In genomic region chr14:23237772-23238594, GRCh38 we compare ENCODE assay signal across 8 cellular contexts. TPM values are rescaled to one million over a fixed set of nuclear protein-coding genes. Genes with fewer than 3 reads are reported as not detected.
DNase-seq lines count a peak whose midpoint lies in the region; ATAC-seq and TF ChIP-seq lines count a peak whose summit lies in the region.

Gene RNF212B, plus strand, starts transcription at chr14:23237936. Its CDS starts 2,410 bp downstream, at chr14:23240346.

- H3K4me1 Mint-ChIP-seq in activated CD4-positive, alpha-beta memory T cell treated with anti-CD3 and anti-CD28 coated beads for 36 hours (ENCODE audit: low read depth): peaks cover 3% of the 10 kb centered on the region

- ATAC-seq in HG02981 (IDR thresholded peaks at IDR 0.05; ENCODE audit: unreplicated experiment): peak; percentile 83

- no peaks in the 10 kb centered on the region for H3K36me3 Mint-ChIP-seq in activated CD4-positive, alpha-beta memory T cell treated with anti-CD3 and anti-CD28 coated beads for 36 hours

- CTCF ChIA-PET in activated CD4-positive, alpha-beta memory T cell treated with anti-CD3 and anti-CD28 coated beads for 36 hours (lab: Charles Lee): interaction anchor here (1.1 kb wide), 1 partner anchor 180 kb away, joined by 4 read pairs; the partner anchor contains the start of gene CDH24

- H3K4me1 ChIP-seq in duodenal mucosa (ENCODE audit: control insufficient read depth in 1 of 2, insufficient read depth in 2 of 2, low read length in 2 of 2) (peaks cover 4 to 5% of the 10 kb centered on the region in 2 donors), liver (ENCODE audit: control insufficient read depth in 4 of 4, insufficient read depth in 4 of 4, low read length in 3 of 4) (peaks cover 0 to 5% (median 0%) of the 10 kb centered on the region in 4 donors)

- TF ChIP-seq CTCF in liver (IDR thresholded peaks at IDR 0.05; ENCODE audit: low read depth, low read length, missing input control): no peak

- H3K36me3 ChIP-seq in duodenal mucosa (ENCODE audit: control insufficient read depth in 1 of 2, insufficient read depth in 2 of 2, low read length in 2 of 2): no peaks in the 10 kb centered on the region
- H3K36me3 ChIP-seq in liver (ENCODE audit: control insufficient read depth in 4 of 4, insufficient read depth in 3 of 4, low read depth in 1 of 4, low read length in 3 of 4): no peaks in the 10 kb centered on the region

- 32% methylated on average over 39 of the region's 39 CpGs for WGBS in liver

- H3K9ac ChIP-seq in duodenal mucosa (ENCODE audit: low read depth in 1 of 2, low read length in 2 of 2) (no peak within 1 kb of the TSS), liver (ENCODE audit: low read depth in 1 of 2, low read length in 2 of 2) (no peak within 1 kb of the TSS)

- no peak within 1 kb of the TSS for H3K27ac ChIP-seq in duodenal mucosa (ENCODE audit: low read depth, low read length)
- H3K27ac ChIP-seq in liver (ENCODE audit: low read depth in 1 of 2, low read length in 2 of 2): no peak within 1 kb of the TSS

- intact Hi-C loops in activated CD4-positive, alpha-beta memory T cell treated with anti-CD3 and anti-CD28 coated beads for 36 hours (cut with micrococcal nuclease): loop anchor here (5.0 kb wide), 1 partner anchor 59 kb away; no protein-coding TSS in a partner anchor

- POLR2A ChIA-PET in activated CD4-positive, alpha-beta memory T cell treated with anti-CD3 and anti-CD28 coated beads for 36 hours (lab: Charles Lee): no interaction called here

- H3K27ac Mint-ChIP-seq in activated CD4-positive, alpha-beta memory T cell treated with anti-CD3 and anti-CD28 coated beads for 36 hours: no peak within 1 kb of the TSS

- H3K9me3 ChIP-seq in duodenal mucosa (ENCODE audit: control insufficient read depth in 1 of 2, low read length in 2 of 2) (no peaks in the 10 kb centered on the region), liver (ENCODE audit: control insufficient read depth in 4 of 4, low read length in 3 of 4) (no peaks in the 10 kb centered on the region)

- H3K4me3 Mint-ChIP-seq in activated CD4-positive, alpha-beta memory T cell treated with anti-CD3 and anti-CD28 coated beads for 36 hours: peak within 1 kb of the TSS; percentile 56

- no peaks in the 10 kb centered on the region for H3K9me3 Mint-ChIP-seq in activated CD4-positive, alpha-beta memory T cell treated with anti-CD3 and anti-CD28 coated beads for 36 hours

- H3K4me3 ChIP-seq in duodenal mucosa (ENCODE audit: low read depth in 1 of 2, low read length in 2 of 2): peak within 1 kb of the TSS; percentile 53 to 67
- H3K4me3 ChIP-seq in liver (ENCODE audit: low read depth in 1 of 3, low read length in 3 of 3): peak within 1 kb of the TSS in 2 of 3 donors; percentile 22 to 33

- H3K27me3 ChIP-seq in duodenal mucosa (ENCODE audit: control insufficient read depth in 1 of 2, insufficient read depth in 2 of 2, low read length in 2 of 2) (no peaks in the 10 kb centered on the region), liver (ENCODE audit: control insufficient read depth in 4 of 4, insufficient read depth in 4 of 4, low read length in 3 of 4) (no peaks in the 10 kb centered on the region)

- TF ChIP-seq RAD21 in liver (IDR thresholded peaks at IDR 0.05): peak; percentile 35 to 40

- H3K27me3 Mint-ChIP-seq in activated CD4-positive, alpha-beta memory T cell treated with anti-CD3 and anti-CD28 coated beads for 36 hours: peaks cover 13% of the 10 kb centered on the region

- DNase-seq in DMS79 (lab: John Stamatoyannopoulos, UW) (peak; percentile 60), NCI-H69 (lab: John Stamatoyannopoulos, UW) (peak; percentile 91), AML-193 (lab: John Stamatoyannopoulos, UW) (no peak)
- peak; percentile 92 for DNase-seq in activated CD4-positive, alpha-beta memory T cell treated with anti-CD3 and anti-CD28 coated beads for 36 hours
- peak; percentile 88 to 95 for DNase-seq in stimulated activated CD4-positive, alpha-beta T cell treated with anti-CD3 and anti-CD28 coated beads, Interleukin-2, amount 100 ng/mL, for 24 hours

TF ChIP-seq in liver, 16 proteins besides CTCF, POLR2A, EP300 and RAD21:
- no peak for TF ChIP-seq JUND (IDR thresholded peaks at IDR 0.05)
- TF ChIP-seq REST (IDR thresholded peaks at IDR 0.05): peak; percentile 35
- no peak for TF ChIP-seq TAF1 (conservative IDR thresholded peaks at IDR 0.05)
- TF ChIP-seq HNF4G (IDR thresholded peaks at IDR 0.05): no peak
- TF ChIP-seq FOXA2 (IDR thresholded peaks at IDR 0.05): peak; percentile 88
- TF ChIP-seq NR2F2 (IDR thresholded peaks at IDR 0.05): no peak
- TF ChIP-seq EGR1 (IDR thresholded peaks at IDR 0.05; ENCODE audit: low read depth in 2 of 2): peak; percentile 80 to 82
- TF ChIP-seq, protein P1, sequence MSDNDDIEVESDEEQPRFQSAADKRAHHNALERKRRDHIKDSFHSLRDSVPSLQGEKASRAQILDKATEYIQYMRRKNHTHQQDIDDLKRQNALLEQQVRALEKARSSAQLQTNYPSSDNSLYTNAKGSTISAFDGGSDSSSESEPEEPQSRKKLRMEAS (IDR thresholded peaks at IDR 0.05): peak; percentile 29
- peak; percentile 73 for TF ChIP-seq SP1 (IDR thresholded peaks at IDR 0.05)
- no peak for TF ChIP-seq GABPA (IDR thresholded peaks at IDR 0.05 in 1 of 2, conservative IDR thresholded peaks at IDR 0.05 in 1 of 2)
- TF ChIP-seq HNF4A (conservative IDR thresholded peaks at IDR 0.05): peak in 1 of 2 donors; percentile 56
- TF ChIP-seq YY1 (IDR thresholded peaks at IDR 0.05): peak; percentile 90
- TF ChIP-seq RXRA (IDR thresholded peaks at IDR 0.05): no peak
- peak; percentile 71 for TF ChIP-seq FOXA1 (IDR thresholded peaks at IDR 0.05)
- TF ChIP-seq, protein P2, sequence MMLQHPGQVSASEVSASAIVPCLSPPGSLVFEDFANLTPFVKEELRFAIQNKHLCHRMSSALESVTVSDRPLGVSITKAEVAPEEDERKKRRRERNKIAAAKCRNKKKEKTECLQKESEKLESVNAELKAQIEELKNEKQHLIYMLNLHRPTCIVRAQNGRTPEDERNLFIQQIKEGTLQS (IDR thresholded peaks at IDR 0.05): no peak
- TF ChIP-seq, protein P3, sequence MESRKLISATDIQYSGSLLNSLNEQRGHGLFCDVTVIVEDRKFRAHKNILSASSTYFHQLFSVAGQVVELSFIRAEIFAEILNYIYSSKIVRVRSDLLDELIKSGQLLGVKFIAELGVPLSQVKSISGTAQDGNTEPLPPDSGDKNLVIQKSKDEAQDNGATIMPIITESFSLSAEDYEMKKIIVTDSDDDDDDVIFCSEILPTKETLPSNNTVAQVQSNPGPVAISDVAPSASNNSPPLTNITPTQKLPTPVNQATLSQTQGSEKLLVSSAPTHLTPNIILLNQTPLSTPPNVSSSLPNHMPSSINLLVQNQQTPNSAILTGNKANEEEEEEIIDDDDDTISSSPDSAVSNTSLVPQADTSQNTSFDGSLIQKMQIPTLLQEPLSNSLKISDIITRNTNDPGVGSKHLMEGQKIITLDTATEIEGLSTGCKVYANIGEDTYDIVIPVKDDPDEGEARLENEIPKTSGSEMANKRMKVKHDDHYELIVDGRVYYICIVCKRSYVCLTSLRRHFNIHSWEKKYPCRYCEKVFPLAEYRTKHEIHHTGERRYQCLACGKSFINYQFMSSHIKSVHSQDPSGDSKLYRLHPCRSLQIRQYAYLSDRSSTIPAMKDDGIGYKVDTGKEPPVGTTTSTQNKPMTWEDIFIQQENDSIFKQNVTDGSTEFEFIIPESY (IDR thresholded peaks at IDR 0.05): peak; percentile 17

RNA-seq across cellular contexts. Expression of gene RNF212B, which starts in this region (rescaled TPM):
- total RNA-seq in activated CD4-positive, alpha-beta memory T cell treated with anti-CD3 and anti-CD28 coated beads for 36 hours: not detected
- total RNA-seq in liver: under 1 TPM; 0.17 to 0.51 TPM
- under 1 TPM in 1 of 2 donors, not detected in 1; 0.06 TPM for polyA plus RNA-seq in liver

Comparison
In these comparisons a context has a peak if more than half of its experiments do, and no peak if none do; other contexts are left out.
1. Peak in DNase-seq in activated CD4-positive, alpha-beta memory T cell treated with anti-CD3 and anti-CD28 coated beads for 36 hours; RNA of the gene not detected or under 1 TPM.
2. DNase-seq: peak in DMS79 (single experiment), NCI-H69 (single experiment) and stimulated activated CD4-positive, alpha-beta T cell treated with anti-CD3 and anti-CD28 coated beads, Interleukin-2, amount 100 ng/mL, for 24 hours (2 of 2); none in AML-193 (0 of 2).